ENCODE assay signal across 8 cellular contexts in the genomic region with DNA sequence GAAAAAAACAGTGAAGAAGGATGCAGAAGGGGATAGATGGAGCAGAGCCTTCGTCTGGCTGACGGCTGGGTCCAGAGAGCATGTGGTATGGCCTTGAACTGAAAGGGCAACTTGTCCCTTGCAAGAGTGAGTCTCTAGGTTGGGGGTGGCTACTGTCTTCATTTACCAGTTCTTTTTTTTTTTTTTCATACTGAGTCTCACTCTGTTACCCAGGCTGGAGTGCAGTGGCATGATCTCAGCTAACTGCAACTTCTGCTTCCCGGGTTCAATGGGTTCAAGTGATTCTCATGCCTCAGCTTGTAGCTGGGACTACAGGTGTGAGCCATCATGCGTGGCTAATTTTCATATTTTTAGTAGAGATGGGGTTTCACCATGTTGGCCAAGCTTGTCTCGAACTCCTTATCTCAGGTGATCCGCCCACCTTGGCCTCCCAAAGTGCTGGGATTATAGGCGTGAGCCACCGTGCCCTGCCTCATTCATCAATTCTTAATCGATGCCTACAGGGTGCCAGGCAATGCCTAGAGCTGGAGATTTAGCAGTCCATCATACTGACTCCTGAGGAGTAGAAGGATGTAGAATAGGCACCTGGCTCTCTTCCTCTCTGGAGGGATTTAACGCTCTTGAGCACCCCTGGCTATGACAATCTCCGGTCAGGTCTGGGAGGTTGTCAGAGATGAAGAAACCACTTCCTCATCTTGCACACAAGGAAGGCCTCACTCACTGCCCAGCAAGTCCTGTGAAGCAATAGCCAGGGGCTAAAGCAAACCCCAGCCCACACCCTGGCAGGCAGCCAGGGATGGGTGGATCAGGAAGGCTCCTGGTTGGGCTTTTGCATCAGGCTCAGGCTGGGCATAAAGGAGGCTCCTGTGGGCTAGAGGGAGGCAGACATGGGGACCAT. TPM values are rescaled to one million over a fixed set of nuclear protein-coding genes. Genes with fewer than 3 reads are reported as not detected.
DNase-seq lines count a peak whose midpoint lies in the region; ATAC-seq and TF ChIP-seq lines count a peak whose summit lies in the region.

A gene with protein sequence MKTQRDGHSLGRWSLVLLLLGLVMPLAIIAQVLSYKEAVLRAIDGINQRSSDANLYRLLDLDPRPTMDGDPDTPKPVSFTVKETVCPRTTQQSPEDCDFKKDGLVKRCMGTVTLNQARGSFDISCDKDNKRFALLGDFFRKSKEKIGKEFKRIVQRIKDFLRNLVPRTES (plus strand): TSS at position 880 of the 898 bp plus-strand sequence. CDS start 17 bp downstream, at position 897.

- no peaks in the 10 kb centered on the region for H3K9me3 Mint-ChIP-seq in natural killer cell treated with Interleukin-12 subunit alpha and Interleukin-12 subunit beta and Interleukin-15 and Interleukin-18, amount 100 ng/mL, for 72 hours

- peaks cover 0 to 4% of the 10 kb centered on the region in 2 donors for H3K27me3 Mint-ChIP-seq in natural killer cell treated with Interleukin-12 subunit alpha and Interleukin-12 subunit beta and Interleukin-15 and Interleukin-18, amount 100 ng/mL, for 72 hours

- no peak within 1 kb of the TSS for H3K4me3 ChIP-seq in NB4 (ENCODE audit: low read depth, low read length)

- no peak within 1 kb of the TSS for H3K4me3 Mint-ChIP-seq in natural killer cell treated with Interleukin-12 subunit alpha and Interleukin-12 subunit beta and Interleukin-15 and Interleukin-18, amount 100 ng/mL, for 72 hours

- peaks cover 4 to 5% of the 10 kb centered on the region in 2 donors for H3K4me1 Mint-ChIP-seq in natural killer cell treated with Interleukin-12 subunit alpha and Interleukin-12 subunit beta and Interleukin-15 and Interleukin-18, amount 100 ng/mL, for 72 hours (ENCODE audit: low read depth in 2 of 2)

- H3K36me3 Mint-ChIP-seq in natural killer cell treated with Interleukin-12 subunit alpha and Interleukin-12 subunit beta and Interleukin-15 and Interleukin-18, amount 100 ng/mL, for 72 hours, result no peaks in the 10 kb centered on the region

- DNase-seq in ELF-1 (ENCODE audit: low read depth, low spot score) (peak; percentile 69), NB4 (ENCODE audit: low read depth) (peak; percentile 98), dedifferentiated amniotic fluid mesenchymal stem cell (ENCODE audit: extremely low spot score) (peak; percentile 19), NCI-H2107 treated with DMSO at 0.1 percent for 48 hours (lab: John Stamatoyannopoulos, UW; ENCODE audit: unreplicated experiment) (no peak), ecto neural progenitor cell (ENCODE audit: low spot score) (no peak)
- no peak for DNase-seq in natural killer cell treated with Interleukin-12 subunit alpha and Interleukin-12 subunit beta and Interleukin-15 and Interleukin-18, amount 100 ng/mL, for 72 hours (ENCODE audit: low spot score)
- no peak for DNase-seq in central memory CD4-positive, alpha-beta T cell

- no peak for TF ChIP-seq POLR2A in NB4 (IDR thresholded peaks at IDR 0.05; ENCODE audit: extremely low read depth, insufficient read length)

- TF ChIP-seq CTCF in NB4 (IDR thresholded peaks at IDR 0.05; ENCODE audit: low read depth, low read length), result no peak

- ATAC-seq in GM21576 (IDR thresholded peaks at IDR 0.05; ENCODE audit: unreplicated experiment), result peak; percentile 61
- peak; percentile 65 to 71 for ATAC-seq in natural killer cell treated with Interleukin-12 subunit alpha and Interleukin-12 subunit beta and Interleukin-15 and Interleukin-18, amount 100 ng/mL, for 72 hours

- H3K27ac Mint-ChIP-seq in natural killer cell treated with Interleukin-12 subunit alpha and Interleukin-12 subunit beta and Interleukin-15 and Interleukin-18, amount 100 ng/mL, for 72 hours, result peak within 1 kb of the TSS; percentile 54 to 55

RNA-seq across cellular contexts. Expression of the gene that starts here (rescaled TPM):
- total RNA-seq in natural killer cell treated with Interleukin-12 subunit alpha and Interleukin-12 subunit beta and Interleukin-15 and Interleukin-18, amount 100 ng/mL, for 72 hours, result not detected

Comparison
In these comparisons a context has a peak if more than half of its experiments do, and no peak if none do; other contexts are left out.
1. Peak in ATAC-seq in natural killer cell treated with Interleukin-12 subunit alpha and Interleukin-12 subunit beta and Interleukin-15 and Interleukin-18, amount 100 ng/mL, for 72 hours; RNA of the gene not detected or under 1 TPM.
2. DNase-seq: peak in ELF-1 (single experiment), NB4 (single experiment) and dedifferentiated amniotic fluid mesenchymal stem cell (single experiment); none in natural killer cell treated with Interleukin-12 subunit alpha and Interleukin-12 subunit beta and Interleukin-15 and Interleukin-18, amount 100 ng/mL, for 72 hours (single experiment), central memory CD4-positive, alpha-beta T cell (single experiment), NCI-H2107 treated with DMSO at 0.1 percent for 48 hours (single experiment) and ecto neural progenitor cell (single experiment).